ENCODE assay signal across 8 cellular contexts in the genomic region with DNA sequence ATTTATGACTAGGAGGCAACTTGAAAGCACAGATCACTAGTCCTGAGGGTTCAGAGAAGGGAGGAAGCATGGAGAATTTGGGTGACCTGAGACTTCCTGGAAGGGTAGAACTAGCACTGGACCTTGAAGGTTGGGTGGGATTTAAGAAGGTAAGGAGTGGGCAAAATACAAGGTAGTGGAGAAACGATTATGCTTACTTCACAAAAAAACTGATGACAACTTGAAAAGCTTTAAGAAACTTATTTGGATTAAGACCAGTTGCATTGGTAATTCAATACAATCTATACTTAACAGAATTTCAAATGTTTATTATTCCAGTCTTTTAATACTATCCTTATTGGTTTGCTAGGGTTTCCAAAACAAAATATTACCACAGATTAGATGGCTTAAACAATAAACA.
"Had no signal": no experiment of that assay in that cellular context is flagged by ENCODE, and none has a peak within 500 bp of the region (broad histone marks: within the 10 kb centered on the region; RNA-seq: fewer than 3 reads in every experiment).

No MANE protein-coding gene starts in this region.

- FAIRE-seq: G401.6, GM12891, GM12892, GM18507, GM19239 had no signal

- DNase-seq: GDM1, GF-D8 had no signal

- H3K4me3 ChIP-seq: GM12878 had no signal
